15 cellular contexts compared by ENCODE assay signal in genomic region chr21:33247596-33247995, GRCh38. TPM values are rescaled to one million over a fixed set of nuclear protein-coding genes. Genes with fewer than 3 reads are reported as not detected.
DNase-seq lines count a peak whose midpoint lies in the region; ATAC-seq lines count a peak whose summit lies in the region.
"Had no signal": no experiment of that assay in that cellular context is flagged by ENCODE, and none has a peak within 500 bp of the region (broad histone marks: within the 10 kb centered on the region; RNA-seq: fewer than 3 reads in every experiment).

No MANE protein-coding gene starts in this region.

- peaks cover 70% of the 10 kb centered on the region for H3K4me1 Mint-ChIP-seq in activated T-cell treated with anti-CD3 and anti-CD28 coated beads, Interleukin-2, amount 50 U/mL, for 72 hours (ENCODE audit: low read depth)
- H3K4me1 Mint-ChIP-seq in activated naive CD8-positive, alpha-beta T cell (ENCODE audit: low read depth): peaks cover 78% of the 10 kb centered on the region

- H3K27me3 ChIP-seq in skeletal muscle tissue (ENCODE audit: control insufficient read depth in 3 of 3, insufficient read depth in 3 of 3, low read length in 3 of 3): no peaks in the 10 kb centered on the region

- peaks cover 38 to 61% of the 10 kb centered on the region in 2 donors for H3K36me3 Mint-ChIP-seq in activated T-cell treated with anti-CD3 and anti-CD28 coated beads, Interleukin-2, amount 50 U/mL, for 72 hours (ENCODE audit: insufficient read depth in 2 of 2)
- peaks cover 41% of the 10 kb centered on the region for H3K36me3 Mint-ChIP-seq in activated naive CD8-positive, alpha-beta T cell

- H3K27ac Mint-ChIP-seq in activated T-cell treated with anti-CD3 and anti-CD28 coated beads, Interleukin-2, amount 50 U/mL, for 72 hours: peak overlapping the region; percentile 64
- peak overlapping the region; percentile 85 for H3K27ac Mint-ChIP-seq in activated naive CD8-positive, alpha-beta T cell

- intact Hi-C loops in head of caudate nucleus (cut with DNase I): no loop called here

- no peak for DNase-seq in activated T-cell treated with anti-CD3 and anti-CD28 coated beads, Interleukin-2, amount 50 U/mL, for 72 hours
- no peak for DNase-seq in activated T-cell treated with anti-CD3 and anti-CD28 coated beads, Interleukin-2, amount 50 U/mL, for 1 hour
- DNase-seq in NCI-H2196 treated with DMSO at 0.1 percent for 48 hours (lab: John Stamatoyannopoulos, UW; ENCODE audit: unreplicated experiment): no peak
- no peak for DNase-seq in head of caudate nucleus
- DNase-seq: KBM-7; NCI-H1417; SHP77 treated with DMSO at 0.1 percent for 48 hours; stimulated activated naive CD4-positive, alpha-beta T cell; T1000 had no signal

- peak overlapping the region; percentile 97 for H3K27ac ChIP-seq in KOPT-K1 (ENCODE audit: low read depth, low read length, poor library complexity, severe bottlenecking)
- H3K27ac ChIP-seq in skeletal muscle tissue (ENCODE audit: low read depth, low read length): peak overlapping the region; percentile 6
- H3K27ac ChIP-seq: parathyroid adenoma had no signal

- H3K9me3 ChIP-seq in KOPT-K1 (ENCODE audit: insufficient read depth, low read length, poor library complexity, severe bottlenecking) (no peaks in the 10 kb centered on the region), skeletal muscle tissue (ENCODE audit: control insufficient read depth in 3 of 3, low read length in 3 of 3) (no peaks in the 10 kb centered on the region)

- H3K27me3 Mint-ChIP-seq in activated T-cell treated with anti-CD3 and anti-CD28 coated beads, Interleukin-2, amount 50 U/mL, for 72 hours (ENCODE audit: low read depth): no peaks in the 10 kb centered on the region
- H3K27me3 Mint-ChIP-seq in activated naive CD8-positive, alpha-beta T cell: no peaks in the 10 kb centered on the region

- no peak overlapping the region for H3K9ac ChIP-seq in skeletal muscle tissue (ENCODE audit: low read depth in 1 of 3, low read length in 3 of 3)
- H3K9ac ChIP-seq: parathyroid adenoma had no signal

- peaks cover 10 to 24% (median 13%) of the 10 kb centered on the region in 3 donors for H3K4me1 ChIP-seq in skeletal muscle tissue (ENCODE audit: control insufficient read depth in 3 of 3, insufficient read depth in 3 of 3, low read length in 3 of 3)
- H3K4me1 ChIP-seq: parathyroid adenoma had no signal

- no peaks in the 10 kb centered on the region for H3K9me3 Mint-ChIP-seq in activated T-cell treated with anti-CD3 and anti-CD28 coated beads, Interleukin-2, amount 50 U/mL, for 72 hours
- H3K9me3 Mint-ChIP-seq in activated naive CD8-positive, alpha-beta T cell (ENCODE audit: low read depth): no peaks in the 10 kb centered on the region

- no peak for ATAC-seq in activated T-cell treated with anti-CD3 and anti-CD28 coated beads, Interleukin-2, amount 50 U/mL, for 72 hours (replicated peaks in 1 of 2)
- ATAC-seq in HG03175 (IDR thresholded peaks at IDR 0.05; ENCODE audit: unreplicated experiment): no peak

- H3K4me3 ChIP-seq in skeletal muscle tissue (ENCODE audit: low read length in 3 of 3): no peak overlapping the region
- H3K4me3 ChIP-seq: smooth muscle cell had no signal

- peaks cover 93% of the 10 kb centered on the region for H3K36me3 ChIP-seq in KOPT-K1 (ENCODE audit: insufficient read depth, low read length)
- peaks cover 17 to 37% (median 25%) of the 10 kb centered on the region in 3 donors for H3K36me3 ChIP-seq in skeletal muscle tissue (ENCODE audit: control insufficient read depth in 3 of 3, insufficient read depth in 3 of 3, low read length in 3 of 3)

- peak overlapping the region; percentile 8 to 33 for H3K4me3 Mint-ChIP-seq in activated T-cell treated with anti-CD3 and anti-CD28 coated beads, Interleukin-2, amount 50 U/mL, for 72 hours
- H3K4me3 Mint-ChIP-seq in activated naive CD8-positive, alpha-beta T cell: peak overlapping the region; percentile 51

RNA-seq across cellular contexts. Expression of gene IFNAR2, which starts 17.9 kb away (rescaled TPM):
- total RNA-seq in activated T-cell treated with anti-CD3 and anti-CD28 coated beads, Interleukin-2, amount 50 U/mL, for 72 hours: 10 to 100 TPM; 30.5 to 30.7 TPM
- total RNA-seq in skeletal muscle tissue: 5.7 TPM

RNA-seq across cellular contexts. Expression of gene IL10RB, which starts 18.6 kb away (rescaled TPM):
- total RNA-seq in activated T-cell treated with anti-CD3 and anti-CD28 coated beads, Interleukin-2, amount 50 U/mL, for 72 hours: 10 to 100 TPM; 36.4 to 44.0 TPM
- 23.0 TPM for total RNA-seq in skeletal muscle tissue
